Comparison of ENCODE assay signal across 6 cellular contexts in the genomic region with DNA sequence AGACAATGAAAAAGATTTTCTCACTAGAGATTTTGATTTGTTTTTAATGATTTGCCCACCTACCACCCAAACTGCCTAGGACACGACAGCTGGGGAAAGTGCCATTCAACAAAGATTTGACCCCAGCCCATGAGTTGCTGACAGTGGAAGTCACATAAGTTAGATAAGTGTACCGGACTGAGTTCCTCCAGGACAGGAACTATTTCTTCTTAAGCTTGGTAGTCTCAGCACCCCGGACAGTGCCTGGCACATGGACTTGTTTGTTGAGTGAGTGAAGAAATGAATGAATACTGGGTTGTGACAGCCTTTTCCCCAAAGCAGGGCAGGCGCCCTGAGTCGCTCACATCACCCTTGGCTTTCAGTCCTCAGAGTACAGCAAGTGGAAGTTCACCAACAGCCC. TPM values are rescaled to one million over a fixed set of nuclear protein-coding genes. Genes with fewer than 3 reads are reported as not detected.
"Had no signal": no experiment of that assay in that cellular context is flagged by ENCODE, and none has a peak within 500 bp of the region (broad histone marks: within the 10 kb centered on the region; RNA-seq: fewer than 3 reads in every experiment).

No MANE protein-coding gene starts in this region.

RNA-seq across cellular contexts. Expression of gene LGALS9B, which starts 26.7 kb away (rescaled TPM):
- total RNA-seq: HT-29, K562, M059J, OCI-LY7, PC-3, SJCRH30 had no signal
- polyA plus RNA-seq: K562 had no signal
